ENCODE assay signal across 1 cellular context in genomic region chr6:145809211-145809610, GRCh38.
TF ChIP-seq lines count a peak whose summit lies in the region.

No MANE protein-coding gene starts in this region.

TF ChIP-seq in IMR-90, 13 proteins besides CTCF, POLR2A, EP300 and RAD21 (continued from another document):
- no peak for TF ChIP-seq FOS (IDR thresholded peaks at IDR 0.05; ENCODE audit: low read depth, low read length)
- TF ChIP-seq MXI1 (IDR thresholded peaks at IDR 0.05; ENCODE audit: borderline replicate concordance, low read depth, low read length): no peak
- no peak for TF ChIP-seq CHD1 (IDR thresholded peaks at IDR 0.05; ENCODE audit: low read depth, low read length)
- no peak for TF ChIP-seq NFE2L2 (IDR thresholded peaks at IDR 0.05; ENCODE audit: low read depth, low read length)
- no peak for TF ChIP-seq USF2 (IDR thresholded peaks at IDR 0.05; ENCODE audit: low read depth, low read length)
- TF ChIP-seq RCOR1 (IDR thresholded peaks at IDR 0.05; ENCODE audit: insufficient replicate concordance, low read length): no peak
- TF ChIP-seq BHLHE40 (IDR thresholded peaks at IDR 0.05; ENCODE audit: low read depth, low read length): no peak
- TF ChIP-seq MAZ (IDR thresholded peaks at IDR 0.05; ENCODE audit: borderline replicate concordance, low read depth, low read length): no peak
- TF ChIP-seq CEBPB (IDR thresholded peaks at IDR 0.05; ENCODE audit: low read depth, low read length): no peak
